In genomic region chr9:99721898-99722297, GRCh38 we compare ENCODE assay signal across 8 cellular contexts.
"Had no signal": no experiment of that assay in that cellular context is flagged by ENCODE, and none has a peak within 500 bp of the region (broad histone marks: within the 10 kb centered on the region; RNA-seq: fewer than 3 reads in every experiment).

No MANE protein-coding gene starts in this region.

- H3K4me3 Mint-ChIP-seq: H9, IgD-negative memory B cell had no signal

- H3K27me3 Mint-ChIP-seq: IgD-negative memory B cell had no signal

- H3K4me3 ChIP-seq: GM23248 had no signal

- H3K27ac ChIP-seq: GM23248, HL-60 had no signal

- H3K9ac ChIP-seq: GM23248 had no signal

- H3K9me3 Mint-ChIP-seq: IgD-negative memory B cell had no signal

- H3K27ac Mint-ChIP-seq: IgD-negative memory B cell had no signal

- FAIRE-seq: H1, H54 had no signal

- DNase-seq: GM23248, H9, HCEC 1CT, KG1 had no signal
